ENCODE assay signal across 8 cellular contexts in genomic region chr5:134026521-134027202, GRCh38. TPM values are rescaled to one million over a fixed set of nuclear protein-coding genes. Genes with fewer than 3 reads are reported as not detected.
DNase-seq lines count a peak whose midpoint lies in the region; ATAC-seq and TF ChIP-seq lines count a peak whose summit lies in the region.

No MANE protein-coding gene starts in this region.

- no peaks in the 10 kb centered on the region for H3K36me3 ChIP-seq in BJ (ENCODE audit: control insufficient read depth, insufficient read depth, low read length)
- no peaks in the 10 kb centered on the region for H3K36me3 ChIP-seq in KMS-11 (ENCODE audit: insufficient read depth)
- no peaks in the 10 kb centered on the region for H3K36me3 ChIP-seq in left ventricle myocardium inferior
- no peaks in the 10 kb centered on the region for H3K36me3 ChIP-seq in uterus

- H2AFZ ChIP-seq in KMS-11 (ENCODE audit: low read depth): no peak overlapping the region

- no peaks in the 10 kb centered on the region for H3K79me2 ChIP-seq in KMS-11 (ENCODE audit: insufficient read depth, low read depth)

- DNase-seq in BJ (ENCODE audit: low read depth): no peak
- DNase-seq in RPMI7951 (ENCODE audit: low read depth): peak; percentile 62
- DNase-seq in activated gamma-delta T cell treated with anti-CD3 and anti-CD28 coated beads, Interleukin-2, amount 50 U/mL, for 16 hours (ENCODE audit: low read depth): peak; percentile 20
- DNase-seq in left ventricle myocardium inferior: no peak
- peak; percentile 32 to 47 for DNase-seq in stimulated activated CD4-positive, alpha-beta T cell treated with anti-CD3 and anti-CD28 coated beads, Interleukin-4, amount 100 ng/mL, for 4 hours
- no peak for DNase-seq in uterus

- TF ChIP-seq CTCF in BJ (IDR thresholded peaks at IDR 0.05; ENCODE audit: insufficient read depth, low read depth, low read length) (peak; percentile 56), KMS-11 (conservative IDR thresholded peaks at IDR 0.05; ENCODE audit: low read depth, low read length) (peak; percentile 69), left ventricle myocardium inferior (IDR thresholded peaks at IDR 0.05; ENCODE audit: borderline replicate concordance) (peak; percentile 59), uterus (IDR thresholded peaks at IDR 0.05) (peak in 1 of 4 experiments; percentile 14)

- no peak for TF ChIP-seq POLR2A in uterus (IDR thresholded peaks at IDR 0.05)

- H3K27ac ChIP-seq in KMS-11: no peak overlapping the region
- H3K27ac ChIP-seq in left ventricle myocardium inferior (replicated peaks): no peak overlapping the region
- H3K27ac ChIP-seq in uterus: no peak overlapping the region

- H3K9me3 ChIP-seq in left ventricle myocardium inferior (replicated peaks) (no peaks in the 10 kb centered on the region), uterus (no peaks in the 10 kb centered on the region)

- H3K27me3 ChIP-seq in BJ (ENCODE audit: control insufficient read depth, insufficient read depth, low read length): peaks cover 19% of the 10 kb centered on the region
- no peaks in the 10 kb centered on the region for H3K27me3 ChIP-seq in KMS-11 (ENCODE audit: insufficient read depth, low read depth)
- no peaks in the 10 kb centered on the region for H3K27me3 ChIP-seq in left ventricle myocardium inferior (ENCODE audit: low read depth)
- H3K27me3 ChIP-seq in uterus: no peaks in the 10 kb centered on the region

- no peaks in the 10 kb centered on the region for H4K20me1 ChIP-seq in KMS-11 (ENCODE audit: insufficient read depth)

- intact Hi-C loops in left ventricle myocardium inferior (cut with micrococcal nuclease): no loop called here
- intact Hi-C loops in uterus (cut with DNase I; ENCODE audit: low total_unique reads): no loop called here

- H3K4me1 ChIP-seq in KMS-11 (ENCODE audit: low read depth, poor library complexity, severe bottlenecking) (peaks cover 13% of the 10 kb centered on the region), left ventricle myocardium inferior (peaks cover 7% of the 10 kb centered on the region), uterus (no peaks in the 10 kb centered on the region)

- H3K9ac ChIP-seq in KMS-11: no peak overlapping the region

- CTCF ChIA-PET in BJ (lab: Yijun Ruan, JAX): interaction anchor here (0.6 to 1.7 kb wide), 4 partner anchors 13 to 80 kb away, joined by 3 to 10 read pairs (median 4); partner anchors contain the start of gene VDAC1

- POLR2A ChIA-PET in BJ (lab: Charles Lee): interaction anchor here (0.5 kb wide), 1 partner anchor 19 kb away, joined by 13 read pairs; no protein-coding TSS in a partner anchor

- H3K4me3 ChIP-seq in BJ (ENCODE audit: low read depth, low read length) (no peak overlapping the region), KMS-11 (IDR thresholded peaks at IDR 0.05; ENCODE audit: insufficient read depth, low read depth, low read length) (no peak overlapping the region), left ventricle myocardium inferior (no peak overlapping the region), uterus (no peak overlapping the region)

- ATAC-seq in GM19035 (IDR thresholded peaks at IDR 0.05; ENCODE audit: unreplicated experiment): peak; percentile 52

- H3K4me2 ChIP-seq in KMS-11: no peak overlapping the region

RNA-seq across cellular contexts. Expression of gene VDAC1, which starts 21.9 kb away (rescaled TPM):
- polyA plus RNA-seq in BJ (2011; rRNA removed): 187 and 195 TPM in 2 replicates
- polyA minus RNA-seq in BJ (2011; rRNA and poly(A)+ RNA removed): 59.9 and 81.0 TPM in 2 replicates
- 387 and 419 TPM in 2 replicates for total RNA-seq in RPMI7951 (2014; rRNA removed; shearing (Covaris generic))
- total RNA-seq in left ventricle myocardium inferior (501 TPM), uterus (100 to 1,000 TPM in 1 of 4 donors, 10 to 100 TPM in 3; 19.4 to 112 (median 79.8) TPM)

RNA-seq across cellular contexts. Expression of gene C5orf15, which starts 58.2 kb away (rescaled TPM):
- 48.1 and 85.5 TPM in 2 replicates for polyA plus RNA-seq in BJ (2011; rRNA removed)
- 14.9 and 15.5 TPM in 2 replicates for polyA minus RNA-seq in BJ (2011; rRNA and poly(A)+ RNA removed)
- 213 and 256 TPM in 2 replicates for total RNA-seq in RPMI7951 (2014; rRNA removed; shearing (Covaris generic))
- 34.4 TPM for total RNA-seq in left ventricle myocardium inferior
- total RNA-seq in uterus: 10 to 100 TPM; 10.5 to 98.9 (median 27.5) TPM

Comparison
In these comparisons a context has a peak if more than half of its experiments do, and no peak if none do; other contexts are left out.
1. DNase-seq: peak in RPMI7951 (single experiment), activated gamma-delta T cell treated with anti-CD3 and anti-CD28 coated beads, Interleukin-2, amount 50 U/mL, for 16 hours (single experiment) and stimulated activated CD4-positive, alpha-beta T cell treated with anti-CD3 and anti-CD28 coated beads, Interleukin-4, amount 100 ng/mL, for 4 hours (2 of 2); none in BJ (single experiment), left ventricle myocardium inferior (single experiment) and uterus (0 of 2).